17 cellular contexts compared by ENCODE assay signal in the genomic region with DNA sequence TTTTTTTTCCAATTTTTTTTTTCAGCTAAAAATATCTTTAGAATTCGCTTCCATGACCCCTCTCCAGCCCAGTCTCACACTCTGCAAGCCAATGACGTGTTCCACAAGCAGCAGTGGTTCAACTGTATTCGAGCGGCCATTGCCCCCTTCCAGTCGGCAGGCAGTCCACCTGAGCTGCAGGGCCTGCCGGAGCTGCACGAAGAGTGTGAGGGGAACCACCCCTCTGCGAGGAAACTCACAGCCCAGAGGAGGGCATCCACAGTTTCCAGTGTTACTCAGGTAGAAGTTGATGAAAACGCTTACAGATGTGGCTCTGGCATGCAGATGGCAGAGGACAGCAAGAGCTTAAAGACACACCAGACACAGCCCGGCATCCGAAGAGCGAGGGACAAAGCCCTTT. TPM values are rescaled to one million over a fixed set of nuclear protein-coding genes. Genes with fewer than 3 reads are reported as not detected.
DNase-seq lines count a peak whose midpoint lies in the region; ATAC-seq, FAIRE-seq and TF ChIP-seq lines count a peak whose summit lies in the region.
"Had no signal": no experiment of that assay in that cellular context is flagged by ENCODE, and none has a peak within 500 bp of the region (broad histone marks: within the 10 kb centered on the region; RNA-seq: fewer than 3 reads in every experiment).

No MANE protein-coding gene starts in this region.

- H3K23ac ChIP-seq in trophoblast cell (ENCODE audit: low read length) = no peak overlapping the region

- no peak overlapping the region for H2AFZ ChIP-seq in trophoblast cell (ENCODE audit: insufficient read depth, low read length, poor library complexity)
- H2AFZ ChIP-seq: GM23248 had no signal

- H3K36me3 Mint-ChIP-seq in Caco-2 (ENCODE audit: insufficient read depth, unreplicated experiment) (peaks cover 97% of the 10 kb centered on the region), osteocyte (ENCODE audit: unreplicated experiment) (peaks cover 51% of the 10 kb centered on the region)

- no TSS peak for BruUV-seq in Caco-2 (replicated peaks; lab: Mats Ljungman, UMichigan)

- no peak overlapping the region for H3K9ac ChIP-seq in trophoblast cell (ENCODE audit: low read length)
- H3K9ac ChIP-seq: BLaER1, GM23248 had no signal

- no peak overlapping the region for H3K4me2 ChIP-seq in trophoblast cell (ENCODE audit: low read length)
- H3K4me2 ChIP-seq: BLaER1 had no signal

- TF ChIP-seq CTCF in RWPE1 (conservative IDR thresholded peaks at IDR 0.05; ENCODE audit: low read depth) (no peak), Caco-2 (IDR thresholded peaks at IDR 0.05; ENCODE audit: insufficient read depth in 1 of 2, low read depth in 1 of 2, low read length in 1 of 2, severe bottlenecking in 1 of 2, unreplicated experiment in 1 of 2) (no peak), osteocyte (IDR thresholded peaks at IDR 0.05) (no peak)

- peaks cover 2 to 6% of the 10 kb centered on the region in 2 experiments for H3K4me1 ChIP-seq in trophoblast cell (ENCODE audit: control insufficient read depth in 1 of 2, insufficient read depth in 2 of 2, low read length in 2 of 2)
- H3K4me1 ChIP-seq in Caco-2 = peaks cover 4% of the 10 kb centered on the region

- H3K36me3 ChIP-seq in trophoblast cell (ENCODE audit: control insufficient read depth in 1 of 2, insufficient read depth in 2 of 2, low read length in 2 of 2) = peaks cover 23 to 55% of the 10 kb centered on the region in 2 experiments
- H3K36me3 ChIP-seq in Caco-2 (ENCODE audit: control insufficient read depth, insufficient read depth, low read length) = peaks cover 12% of the 10 kb centered on the region

- whole genome bisulfite sequencing in trophoblast cell (ENCODE audit: extremely low coverage, insufficient coverage, insufficient read length) = no CpG with 5 or more reads among the region's 12 CpGs

- H3K27me3 Mint-ChIP-seq in Caco-2 (ENCODE audit: insufficient read depth, unreplicated experiment) = no peaks in the 10 kb centered on the region
- H3K27me3 Mint-ChIP-seq in osteocyte (ENCODE audit: unreplicated experiment) = no peaks in the 10 kb centered on the region
- H3K27me3 Mint-ChIP-seq: CD4-positive, CD25-positive, alpha-beta regulatory T cell had no signal

- H3K4me3 ChIP-seq in trophoblast cell (ENCODE audit: low read depth, low read length) (no peak overlapping the region), Caco-2 (ENCODE audit: low read depth, low read length) (no peak overlapping the region)
- H3K4me3 ChIP-seq: BLaER1, GM12878, GM23248 had no signal

- H3K4me3 Mint-ChIP-seq in Caco-2 (ENCODE audit: unreplicated experiment) (no peak overlapping the region), osteocyte (ENCODE audit: unreplicated experiment) (no peak overlapping the region)
- H3K4me3 Mint-ChIP-seq: CD4-positive, CD25-positive, alpha-beta regulatory T cell had no signal

- no peak overlapping the region for H3K4ac ChIP-seq in trophoblast cell (ENCODE audit: low read depth, low read length)

- H3K9me3 Mint-ChIP-seq in Caco-2 (ENCODE audit: unreplicated experiment) (no peaks in the 10 kb centered on the region), osteocyte (ENCODE audit: unreplicated experiment) (no peaks in the 10 kb centered on the region)
- H3K9me3 Mint-ChIP-seq: CD4-positive, CD25-positive, alpha-beta regulatory T cell had no signal

- peak overlapping the region; percentile 41 for H3K27ac ChIP-seq in RWPE1
- H3K27ac ChIP-seq in trophoblast cell (ENCODE audit: low read depth, low read length) = peak overlapping the region; percentile 12
- H3K27ac ChIP-seq: BLaER1, GM23248 had no signal

- H3K9me3 ChIP-seq in trophoblast cell (ENCODE audit: insufficient read depth, low read depth, low read length) (no peaks in the 10 kb centered on the region), Caco-2 (no peaks in the 10 kb centered on the region)
- H3K9me3 ChIP-seq: BLaER1 had no signal

- peak; percentile 13 for ATAC-seq in esophagus mucosa
- ATAC-seq: GM12878 had no signal

- no peak overlapping the region for H3K14ac ChIP-seq in trophoblast cell (ENCODE audit: low read length)

- H2AK5ac ChIP-seq in trophoblast cell (ENCODE audit: low read length) = no peak overlapping the region

- CTCF ChIA-PET in RWPE1 (lab: Yijun Ruan, JAX) = interaction anchor here (0.9 kb wide), 1 partner anchor 166 kb away, joined by 3 read pairs; no protein-coding TSS in a partner anchor
- CTCF ChIA-PET in Caco-2 (lab: Charles Lee) = no interaction called here

- no peak overlapping the region for H2BK12ac ChIP-seq in trophoblast cell (ENCODE audit: low read length)

- peak; percentile 23 for FAIRE-seq in GM19239 (lab: Jason Lieb, UNC)
- FAIRE-seq: GM12878, GM18507 had no signal

- no peak overlapping the region for H2BK5ac ChIP-seq in trophoblast cell (ENCODE audit: low read depth, low read length, poor library complexity)

- H3K27ac Mint-ChIP-seq in Caco-2 (ENCODE audit: unreplicated experiment) (no peak overlapping the region), osteocyte (ENCODE audit: unreplicated experiment) (no peak overlapping the region)
- H3K27ac Mint-ChIP-seq: CD4-positive, CD25-positive, alpha-beta regulatory T cell had no signal

- peaks cover 4% of the 10 kb centered on the region for H3K79me1 ChIP-seq in trophoblast cell (ENCODE audit: low read length)

- DNase-seq in GM19239 (ENCODE audit: insufficient read length, low spot score) (no peak), RWPE1 (ENCODE audit: low spot score) (no peak), trophoblast cell (no peak), Caco-2 (no peak), SIG-M5 treated with dmso at 0.1 percent for 504 hours (lab: John Stamatoyannopoulos, UW; ENCODE audit: unreplicated experiment) (no peak), osteocyte (ENCODE audit: extremely low spot score, unreplicated experiment) (no peak)
- DNase-seq: CD4-positive, CD25-positive, alpha-beta regulatory T cell; DMS79; GM23248; H7 had no signal

- no peak overlapping the region for H4K12ac ChIP-seq in trophoblast cell (ENCODE audit: low read depth, low read length)

- H3K27me3 ChIP-seq in trophoblast cell (ENCODE audit: insufficient read depth, low read length) = no peaks in the 10 kb centered on the region
- H3K27me3 ChIP-seq in Caco-2 (replicated peaks; ENCODE audit: control insufficient read depth, insufficient read depth, low read length) = no peaks in the 10 kb centered on the region
- H3K27me3 ChIP-seq: BLaER1 had no signal

- H4K91ac ChIP-seq in trophoblast cell (ENCODE audit: low read depth, low read length) = no peak overlapping the region

- H3K18ac ChIP-seq in trophoblast cell (ENCODE audit: low read length) = no peak overlapping the region

- intact Hi-C loops in Caco-2 (cut with micrococcal nuclease; ENCODE audit: unreplicated experiment) = no loop called here

- no peak overlapping the region for H2BK120ac ChIP-seq in trophoblast cell (ENCODE audit: insufficient read depth, low read length, poor library complexity)

- H3K79me2 ChIP-seq in trophoblast cell (ENCODE audit: control insufficient read depth, insufficient read depth, low read length, poor library complexity) = no peaks in the 10 kb centered on the region

- POLR2A ChIA-PET in RWPE1 (lab: Yijun Ruan, JAX; ENCODE audit: low non-redundant PET) = no interaction called here
- POLR2A ChIA-PET in Caco-2 (lab: Charles Lee) = interaction anchor here (0.6 kb wide), 1 partner anchor 170 kb away, joined by 5 read pairs; no protein-coding TSS in a partner anchor

- H3K4me1 Mint-ChIP-seq in Caco-2 (ENCODE audit: low read depth, unreplicated experiment) (peaks cover 15% of the 10 kb centered on the region), osteocyte (ENCODE audit: unreplicated experiment) (peaks cover 7% of the 10 kb centered on the region)

- H4K8ac ChIP-seq in trophoblast cell (ENCODE audit: low read depth, low read length) = no peak overlapping the region

RNA-seq across cellular contexts. Expression of a gene that starts 42.8 kb away (rescaled TPM):
- total RNA-seq in esophagus mucosa (16.6 TPM), Caco-2 (2022) (not detected in 2 replicates), osteocyte (not detected in 2 replicates)
- 0.07 and 0.14 TPM in 2 replicates for polyA plus RNA-seq in trophoblast cell (2013)
- total RNA-seq: A673; CD4-positive, CD25-positive, alpha-beta regulatory T cell; G401; GM12878; GM23248; H7 had no signal
- polyA plus RNA-seq: CD4-positive, CD25-positive, alpha-beta regulatory T cell; GM12878; GM23248 had no signal

RNA-seq across cellular contexts. Expression of a gene that starts 44.2 kb away (rescaled TPM):
- total RNA-seq in esophagus mucosa (182 TPM), Caco-2 (2022) (149 and 175 TPM in 2 replicates), osteocyte (11.3 and 14.5 TPM in 2 replicates)
- polyA plus RNA-seq in trophoblast cell (2013) = 234 and 252 TPM in 2 replicates

RNA-seq across cellular contexts. Expression of a gene that starts 51.9 kb away (rescaled TPM):
- total RNA-seq in esophagus mucosa (0.12 TPM), Caco-2 (2022) (0.39 TPM in 1 of 2 replicates, not detected in the other), osteocyte (not detected in 2 replicates)
- polyA plus RNA-seq in trophoblast cell (2013) = 0.67 and 0.74 TPM in 2 replicates
- total RNA-seq: CD4-positive, CD25-positive, alpha-beta regulatory T cell; G401; GM12878; GM23248; H7; HT1080 had no signal
- polyA plus RNA-seq: GM23248 had no signal

Comparison
In these comparisons a context has a peak if more than half of its experiments do, and no peak if none do; other contexts are left out.
1. RNA of a gene that starts 42.8 kb away (total RNA-seq): 16.6 TPM in esophagus mucosa (single experiment); not detected in Caco-2 and not detected in osteocyte; every median in the first group is over 10 times any median in the second.